8 cellular contexts compared by ENCODE assay signal in genomic region chr5:32443145-32443540, GRCh38. TPM values are rescaled to one million over a fixed set of nuclear protein-coding genes. Genes with fewer than 3 reads are reported as not detected.
DNase-seq lines count a peak whose midpoint lies in the region; ATAC-seq and TF ChIP-seq lines count a peak whose summit lies in the region.

No MANE protein-coding gene starts in this region.

- H3K36me3 Mint-ChIP-seq in natural killer cell treated with Interleukin-12 subunit alpha and Interleukin-12 subunit beta and Interleukin-15 and Interleukin-18, amount 100 ng/mL, for 72 hours: peaks cover 8% of the 10 kb centered on the region

- peak overlapping the region; percentile 79 to 80 for H3K9ac ChIP-seq in duodenal mucosa (ENCODE audit: low read depth in 1 of 2, low read length in 2 of 2)

- no peak for TF ChIP-seq CTCF in cardiac muscle cell (IDR thresholded peaks at IDR 0.05; ENCODE audit: low read depth, low read length)
- TF ChIP-seq CTCF in RWPE2 (IDR thresholded peaks at IDR 0.05; ENCODE audit: poor library complexity, severe bottlenecking): no peak

- H3K4me1 ChIP-seq in cardiac muscle cell (ENCODE audit: low read depth) (peaks cover 15% of the 10 kb centered on the region), RWPE2 (ENCODE audit: insufficient read depth, poor library complexity, severe bottlenecking) (peaks cover 25% of the 10 kb centered on the region), duodenal mucosa (ENCODE audit: control insufficient read depth in 1 of 2, insufficient read depth in 2 of 2, low read length in 2 of 2) (peaks cover 16 to 35% of the 10 kb centered on the region in 2 donors)

- peak overlapping the region; percentile 91 for H3K4me3 ChIP-seq in cardiac muscle cell
- peak overlapping the region; percentile 79 for H3K4me3 ChIP-seq in RWPE2 (ENCODE audit: severe bottlenecking)
- H3K4me3 ChIP-seq in duodenal mucosa (ENCODE audit: low read depth in 1 of 2, low read length in 2 of 2): peak overlapping the region; percentile 86 to 91

- H3K36me3 ChIP-seq in cardiac muscle cell (peaks cover 5% of the 10 kb centered on the region), RWPE2 (ENCODE audit: low read depth) (peaks cover 45% of the 10 kb centered on the region), duodenal mucosa (ENCODE audit: control insufficient read depth in 1 of 2, insufficient read depth in 2 of 2, low read length in 2 of 2) (peaks cover 0 to 6% of the 10 kb centered on the region in 2 donors)

- no peaks in the 10 kb centered on the region for H3K9me3 Mint-ChIP-seq in natural killer cell treated with Interleukin-12 subunit alpha and Interleukin-12 subunit beta and Interleukin-15 and Interleukin-18, amount 100 ng/mL, for 72 hours

- H3K27me3 ChIP-seq in cardiac muscle cell: no peaks in the 10 kb centered on the region
- H3K27me3 ChIP-seq in RWPE2 (ENCODE audit: insufficient read depth, poor library complexity, severe bottlenecking): no peaks in the 10 kb centered on the region
- no peaks in the 10 kb centered on the region for H3K27me3 ChIP-seq in duodenal mucosa (ENCODE audit: control insufficient read depth in 1 of 2, insufficient read depth in 2 of 2, low read length in 2 of 2)

- peak overlapping the region; percentile 94 for H3K27ac ChIP-seq in cardiac muscle cell
- peak overlapping the region; percentile 71 for H3K27ac ChIP-seq in RWPE2 (ENCODE audit: poor library complexity, severe bottlenecking)
- H3K27ac ChIP-seq in duodenal mucosa (ENCODE audit: low read depth, low read length): no peak overlapping the region

- peak overlapping the region; percentile 96 to 99 for H3K27ac Mint-ChIP-seq in natural killer cell treated with Interleukin-12 subunit alpha and Interleukin-12 subunit beta and Interleukin-15 and Interleukin-18, amount 100 ng/mL, for 72 hours

- ATAC-seq in left cardiac atrium (no peak), HG02798 (IDR thresholded peaks at IDR 0.05; ENCODE audit: poor library complexity, unreplicated experiment) (peak; percentile 25), RWPE2 (ENCODE audit: low read depth) (peak; percentile 14)
- ATAC-seq in natural killer cell treated with Interleukin-12 subunit alpha and Interleukin-12 subunit beta and Interleukin-15 and Interleukin-18, amount 100 ng/mL, for 72 hours: peak; percentile 25 to 69

- peak overlapping the region; percentile 94 for H3K4me3 Mint-ChIP-seq in natural killer cell treated with Interleukin-12 subunit alpha and Interleukin-12 subunit beta and Interleukin-15 and Interleukin-18, amount 100 ng/mL, for 72 hours

- peaks cover 22 to 26% of the 10 kb centered on the region in 2 donors for H3K4me1 Mint-ChIP-seq in natural killer cell treated with Interleukin-12 subunit alpha and Interleukin-12 subunit beta and Interleukin-15 and Interleukin-18, amount 100 ng/mL, for 72 hours (ENCODE audit: low read depth in 2 of 2)

- no peaks in the 10 kb centered on the region for H3K27me3 Mint-ChIP-seq in natural killer cell treated with Interleukin-12 subunit alpha and Interleukin-12 subunit beta and Interleukin-15 and Interleukin-18, amount 100 ng/mL, for 72 hours

- intact Hi-C loops in left cardiac atrium (cut with DNase I): no loop called here

- H3K9me3 ChIP-seq in cardiac muscle cell (ENCODE audit: low read depth) (no peaks in the 10 kb centered on the region), RWPE2 (ENCODE audit: severe bottlenecking) (no peaks in the 10 kb centered on the region), duodenal mucosa (ENCODE audit: control insufficient read depth in 1 of 2, low read length in 2 of 2) (no peaks in the 10 kb centered on the region)

- DNase-seq in cardiac muscle cell (ENCODE audit: low read depth in 1 of 2, low spot score in 1 of 2): peak in 1 of 2 donors; percentile 21
- DNase-seq in left cardiac atrium: no peak
- no peak for DNase-seq in RWPE2 (ENCODE audit: low spot score)
- peak; percentile 64 for DNase-seq in natural killer cell treated with Interleukin-12 subunit alpha and Interleukin-12 subunit beta and Interleukin-15 and Interleukin-18, amount 100 ng/mL, for 72 hours (ENCODE audit: low spot score)
- DNase-seq in SKM-1 (lab: John Stamatoyannopoulos, UW; ENCODE audit: unreplicated experiment): no peak
- no peak for DNase-seq in iPS-NIHi7 (ENCODE audit: extremely low spot score)

RNA-seq across cellular contexts. Expression of gene ZFR, which starts 1.4 kb away (rescaled TPM):
- total RNA-seq in cardiac muscle cell (56.4 and 75.6 TPM in 2 replicates), left cardiac atrium (10 to 100 TPM; 47.9 to 56.5 TPM)
- 66.5 and 105 TPM in 2 replicates for polyA plus RNA-seq in cardiac muscle cell
- 10 to 100 TPM; 58.2 to 70.5 TPM for total RNA-seq in natural killer cell treated with Interleukin-12 subunit alpha and Interleukin-12 subunit beta and Interleukin-15 and Interleukin-18, amount 100 ng/mL, for 72 hours

Comparison
In these comparisons a context has a peak if more than half of its experiments do, and no peak if none do; other contexts are left out.
1. ATAC-seq: peak in HG02798 (single experiment), RWPE2 (single experiment) and natural killer cell treated with Interleukin-12 subunit alpha and Interleukin-12 subunit beta and Interleukin-15 and Interleukin-18, amount 100 ng/mL, for 72 hours (2 of 2); none in left cardiac atrium (0 of 2).
2. Peak in every context shown above with its lines, with median percentiles within 50 percentile points of each other: H3K4me3 ChIP-seq.